Comparison of ENCODE assay signal across 12 cellular contexts in genomic region chr2:20208487-20208882, GRCh38. TPM values are rescaled to one million over a fixed set of nuclear protein-coding genes. Genes with fewer than 3 reads are reported as not detected.
DNase-seq lines count a peak whose midpoint lies in the region; ATAC-seq and TF ChIP-seq lines count a peak whose summit lies in the region.
"Had no signal": no experiment of that assay in that cellular context is flagged by ENCODE, and none has a peak within 500 bp of the region (broad histone marks: within the 10 kb centered on the region; RNA-seq: fewer than 3 reads in every experiment).

No MANE protein-coding gene starts in this region.

- H3K4me3 ChIP-seq in lower lobe of right lung (no peak overlapping the region), upper lobe of right lung (no peak overlapping the region)
- H3K4me3 ChIP-seq: ascending aorta had no signal

- H3K27me3 ChIP-seq in lower lobe of right lung (ENCODE audit: low read depth) (no peaks in the 10 kb centered on the region), upper lobe of right lung (no peaks in the 10 kb centered on the region)
- H3K27me3 ChIP-seq: ascending aorta had no signal

- H3K9me3 ChIP-seq in lower lobe of right lung = no peaks in the 10 kb centered on the region
- no peaks in the 10 kb centered on the region for H3K9me3 ChIP-seq in upper lobe of right lung
- H3K9me3 ChIP-seq: ascending aorta had no signal

- TF ChIP-seq CTCF in lower lobe of right lung (IDR thresholded peaks at IDR 0.05) = no peak
- no peak for TF ChIP-seq CTCF in upper lobe of right lung (IDR thresholded peaks at IDR 0.05)
- no peak for TF ChIP-seq CTCF in GM10248 (IDR thresholded peaks at IDR 0.05; ENCODE audit: control extremely low read depth, extremely low read depth, low read depth, missing control alignments)

- peak in 1 of 2 donors; percentile 2 for ATAC-seq in lower lobe of right lung
- no peak for ATAC-seq in upper lobe of right lung

- POLR2A ChIA-PET in GM10248 (lab: Yijun Ruan, JAX) = no interaction called here

- H3K36me3 ChIP-seq in lower lobe of right lung (peaks cover 9% of the 10 kb centered on the region), upper lobe of right lung (no peaks in the 10 kb centered on the region)
- H3K36me3 ChIP-seq: ascending aorta had no signal

- intact Hi-C loops in lower lobe of right lung (cut with DNase I) (no loop called here), upper lobe of right lung (cut with DNase I) (no loop called here)

- H3K27ac ChIP-seq in lower lobe of right lung = peak overlapping the region; percentile 79
- H3K27ac ChIP-seq in upper lobe of right lung = peak overlapping the region; percentile 80
- H3K27ac ChIP-seq: ascending aorta had no signal

- H3K4me1 ChIP-seq in lower lobe of right lung (peaks cover 53% of the 10 kb centered on the region), upper lobe of right lung (peaks cover 31% of the 10 kb centered on the region)
- H3K4me1 ChIP-seq: ascending aorta had no signal

- CTCF ChIA-PET in GM10248 (lab: Yijun Ruan, JAX) = interaction anchor here (0.7 to 3.3 kb wide), 6 partner anchors 9 to 72 kb away, joined by 3 to 19 read pairs (median 6); partner anchors contain the start of gene SDC1

- DNase-seq in NCI-H2171 treated with DMSO at 0.1 percent for 48 hours (lab: John Stamatoyannopoulos, UW) = peak; percentile 59
- DNase-seq in NCI-H2171 (lab: John Stamatoyannopoulos, UW) = no peak
- DNase-seq in amniotic epithelial cell (ENCODE audit: low read depth) = peak; percentile 41
- no peak for DNase-seq in lower lobe of right lung
- DNase-seq in upper lobe of right lung = no peak
- DNase-seq in GM10248 (ENCODE audit: extremely low spot score) = no peak
- no peak for DNase-seq in HuH-7.5 (ENCODE audit: low spot score)
- DNase-seq in MV-4-11 (lab: John Stamatoyannopoulos, UW) = no peak
- DNase-seq: activated B cell treated with CpG ODN at 0.5 μM for 24 hours; effector memory CD4-positive, alpha-beta T cell; NCI-H446 treated with DMSO at 0.1 percent for 48 hours had no signal

RNA-seq across cellular contexts. Expression of gene SDC1, which starts 16.4 kb away (rescaled TPM):
- total RNA-seq in lower lobe of right lung = 90.0 TPM
- 148 TPM for total RNA-seq in upper lobe of right lung
- total RNA-seq: activated B cell treated with CpG ODN at 0.5 μM for 24 hours had no signal

Comparison
In these comparisons a context has a peak if more than half of its experiments do, and no peak if none do; other contexts are left out.
1. DNase-seq: peak in NCI-H2171 treated with DMSO at 0.1 percent for 48 hours (single experiment) and amniotic epithelial cell (single experiment); none in NCI-H2171 (single experiment), lower lobe of right lung (single experiment), upper lobe of right lung (single experiment), GM10248 (single experiment), HuH-7.5 (single experiment) and MV-4-11 (single experiment).